Comparison of ENCODE assay signal across 1 cellular context in the genomic region with DNA sequence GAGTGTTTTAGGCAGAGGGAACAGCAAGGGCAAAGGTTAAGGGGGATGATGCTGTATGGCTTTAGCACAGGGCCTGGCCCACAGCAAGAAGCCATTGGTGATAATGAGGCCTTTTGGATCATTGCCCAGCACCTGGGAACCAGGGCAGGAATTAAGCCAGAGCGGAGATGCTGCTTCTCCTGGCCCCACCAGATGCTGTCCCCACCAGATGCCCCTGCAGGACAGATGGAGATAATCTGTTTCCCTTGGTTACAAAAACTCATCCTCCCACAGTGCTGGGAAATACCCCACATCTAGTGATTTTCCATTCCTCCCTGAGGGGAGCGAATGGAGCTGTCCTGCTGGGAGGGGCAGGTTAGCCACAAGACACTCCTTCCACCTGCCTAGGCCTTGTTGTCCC.
TF ChIP-seq lines count a peak whose summit lies in the region.

No MANE protein-coding gene starts in this region.

TF ChIP-seq in K562, 482 proteins besides CTCF, POLR2A, EP300 and RAD21 (continued from another document):
- TF ChIP-seq SRSF3 (IDR thresholded peaks at IDR 0.05; ENCODE audit: insufficient read depth, low read length) (no peak), ZNF780A (CRISPR knock-in tag; IDR thresholded peaks at IDR 0.05) (no peak), RFX1 (IDR thresholded peaks at IDR 0.05) (peak; percentile 65), MCM2 (IDR thresholded peaks at IDR 0.05; ENCODE audit: low read depth) (no peak), FOXM1 (IDR thresholded peaks at IDR 0.05; ENCODE audit: low read depth) (no peak), FOXM1 (CRISPR knock-in tag; IDR thresholded peaks at IDR 0.05; ENCODE audit: low read depth) (no peak), TBP (optimal IDR thresholded peaks at IDR 0.05; ENCODE audit: low read depth, low read length) (no peak), ZNF408 (CRISPR knock-in tag; IDR thresholded peaks at IDR 0.05; ENCODE audit: low read depth) (no peak), CBFA2T3 (IDR thresholded peaks at IDR 0.05) (peak; percentile 34; the same call in 1 of the 2 replicates), PTTG1 (tag; IDR thresholded peaks at IDR 0.05; ENCODE audit: low read depth) (no peak), TEAD4 (IDR thresholded peaks at IDR 0.05; ENCODE audit: low read length) (no peak), TEAD4 (CRISPR knock-in tag; IDR thresholded peaks at IDR 0.05; ENCODE audit: borderline replicate concordance) (no peak), KLF6 (CRISPR knock-in tag; IDR thresholded peaks at IDR 0.05; ENCODE audit: borderline replicate concordance) (no peak), SRSF1 (IDR thresholded peaks at IDR 0.05; ENCODE audit: low read depth, low read length) (no peak), KDM1A (IDR thresholded peaks at IDR 0.05) (0 out of 4 replicates have a peak, but pooled peaks of 1 of the 2 experiments have one; percentile 21), POLR2H (tag; IDR thresholded peaks at IDR 0.05; ENCODE audit: low read depth) (no peak), PHF20 (IDR thresholded peaks at IDR 0.05; ENCODE audit: partially characterized antibody) (no peak), ZNF778 (CRISPR knock-in tag; IDR thresholded peaks at IDR 0.05) (no peak), WHSC1 (IDR thresholded peaks at IDR 0.05; ENCODE audit: low read length) (no peak), MTA2 (IDR thresholded peaks at IDR 0.05; ENCODE audit: low read depth) (no peak)
- TF ChIP-seq, protein P1, sequence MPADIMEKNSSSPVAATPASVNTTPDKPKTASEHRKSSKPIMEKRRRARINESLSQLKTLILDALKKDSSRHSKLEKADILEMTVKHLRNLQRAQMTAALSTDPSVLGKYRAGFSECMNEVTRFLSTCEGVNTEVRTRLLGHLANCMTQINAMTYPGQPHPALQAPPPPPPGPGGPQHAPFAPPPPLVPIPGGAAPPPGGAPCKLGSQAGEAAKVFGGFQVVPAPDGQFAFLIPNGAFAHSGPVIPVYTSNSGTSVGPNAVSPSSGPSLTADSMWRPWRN (IDR thresholded peaks at IDR 0.05; ENCODE audit: low read depth): no peak
- TF ChIP-seq, protein P2, sequence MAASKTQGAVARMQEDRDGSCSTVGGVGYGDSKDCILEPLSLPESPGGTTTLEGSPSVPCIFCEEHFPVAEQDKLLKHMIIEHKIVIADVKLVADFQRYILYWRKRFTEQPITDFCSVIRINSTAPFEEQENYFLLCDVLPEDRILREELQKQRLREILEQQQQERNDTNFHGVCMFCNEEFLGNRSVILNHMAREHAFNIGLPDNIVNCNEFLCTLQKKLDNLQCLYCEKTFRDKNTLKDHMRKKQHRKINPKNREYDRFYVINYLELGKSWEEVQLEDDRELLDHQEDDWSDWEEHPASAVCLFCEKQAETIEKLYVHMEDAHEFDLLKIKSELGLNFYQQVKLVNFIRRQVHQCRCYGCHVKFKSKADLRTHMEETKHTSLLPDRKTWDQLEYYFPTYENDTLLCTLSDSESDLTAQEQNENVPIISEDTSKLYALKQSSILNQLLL (CRISPR knock-in tag; IDR thresholded peaks at IDR 0.05; ENCODE audit: borderline replicate concordance): no peak
- TF ChIP-seq, protein P3, sequence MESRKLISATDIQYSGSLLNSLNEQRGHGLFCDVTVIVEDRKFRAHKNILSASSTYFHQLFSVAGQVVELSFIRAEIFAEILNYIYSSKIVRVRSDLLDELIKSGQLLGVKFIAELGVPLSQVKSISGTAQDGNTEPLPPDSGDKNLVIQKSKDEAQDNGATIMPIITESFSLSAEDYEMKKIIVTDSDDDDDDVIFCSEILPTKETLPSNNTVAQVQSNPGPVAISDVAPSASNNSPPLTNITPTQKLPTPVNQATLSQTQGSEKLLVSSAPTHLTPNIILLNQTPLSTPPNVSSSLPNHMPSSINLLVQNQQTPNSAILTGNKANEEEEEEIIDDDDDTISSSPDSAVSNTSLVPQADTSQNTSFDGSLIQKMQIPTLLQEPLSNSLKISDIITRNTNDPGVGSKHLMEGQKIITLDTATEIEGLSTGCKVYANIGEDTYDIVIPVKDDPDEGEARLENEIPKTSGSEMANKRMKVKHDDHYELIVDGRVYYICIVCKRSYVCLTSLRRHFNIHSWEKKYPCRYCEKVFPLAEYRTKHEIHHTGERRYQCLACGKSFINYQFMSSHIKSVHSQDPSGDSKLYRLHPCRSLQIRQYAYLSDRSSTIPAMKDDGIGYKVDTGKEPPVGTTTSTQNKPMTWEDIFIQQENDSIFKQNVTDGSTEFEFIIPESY (CRISPR knock-in tag; IDR thresholded peaks at IDR 0.05): no peak
- TF ChIP-seq, protein P4, sequence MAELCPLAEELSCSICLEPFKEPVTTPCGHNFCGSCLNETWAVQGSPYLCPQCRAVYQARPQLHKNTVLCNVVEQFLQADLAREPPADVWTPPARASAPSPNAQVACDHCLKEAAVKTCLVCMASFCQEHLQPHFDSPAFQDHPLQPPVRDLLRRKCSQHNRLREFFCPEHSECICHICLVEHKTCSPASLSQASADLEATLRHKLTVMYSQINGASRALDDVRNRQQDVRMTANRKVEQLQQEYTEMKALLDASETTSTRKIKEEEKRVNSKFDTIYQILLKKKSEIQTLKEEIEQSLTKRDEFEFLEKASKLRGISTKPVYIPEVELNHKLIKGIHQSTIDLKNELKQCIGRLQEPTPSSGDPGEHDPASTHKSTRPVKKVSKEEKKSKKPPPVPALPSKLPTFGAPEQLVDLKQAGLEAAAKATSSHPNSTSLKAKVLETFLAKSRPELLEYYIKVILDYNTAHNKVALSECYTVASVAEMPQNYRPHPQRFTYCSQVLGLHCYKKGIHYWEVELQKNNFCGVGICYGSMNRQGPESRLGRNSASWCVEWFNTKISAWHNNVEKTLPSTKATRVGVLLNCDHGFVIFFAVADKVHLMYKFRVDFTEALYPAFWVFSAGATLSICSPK (IDR thresholded peaks at IDR 0.05; ENCODE audit: borderline replicate concordance): no peak
- TF ChIP-seq, protein P5, sequence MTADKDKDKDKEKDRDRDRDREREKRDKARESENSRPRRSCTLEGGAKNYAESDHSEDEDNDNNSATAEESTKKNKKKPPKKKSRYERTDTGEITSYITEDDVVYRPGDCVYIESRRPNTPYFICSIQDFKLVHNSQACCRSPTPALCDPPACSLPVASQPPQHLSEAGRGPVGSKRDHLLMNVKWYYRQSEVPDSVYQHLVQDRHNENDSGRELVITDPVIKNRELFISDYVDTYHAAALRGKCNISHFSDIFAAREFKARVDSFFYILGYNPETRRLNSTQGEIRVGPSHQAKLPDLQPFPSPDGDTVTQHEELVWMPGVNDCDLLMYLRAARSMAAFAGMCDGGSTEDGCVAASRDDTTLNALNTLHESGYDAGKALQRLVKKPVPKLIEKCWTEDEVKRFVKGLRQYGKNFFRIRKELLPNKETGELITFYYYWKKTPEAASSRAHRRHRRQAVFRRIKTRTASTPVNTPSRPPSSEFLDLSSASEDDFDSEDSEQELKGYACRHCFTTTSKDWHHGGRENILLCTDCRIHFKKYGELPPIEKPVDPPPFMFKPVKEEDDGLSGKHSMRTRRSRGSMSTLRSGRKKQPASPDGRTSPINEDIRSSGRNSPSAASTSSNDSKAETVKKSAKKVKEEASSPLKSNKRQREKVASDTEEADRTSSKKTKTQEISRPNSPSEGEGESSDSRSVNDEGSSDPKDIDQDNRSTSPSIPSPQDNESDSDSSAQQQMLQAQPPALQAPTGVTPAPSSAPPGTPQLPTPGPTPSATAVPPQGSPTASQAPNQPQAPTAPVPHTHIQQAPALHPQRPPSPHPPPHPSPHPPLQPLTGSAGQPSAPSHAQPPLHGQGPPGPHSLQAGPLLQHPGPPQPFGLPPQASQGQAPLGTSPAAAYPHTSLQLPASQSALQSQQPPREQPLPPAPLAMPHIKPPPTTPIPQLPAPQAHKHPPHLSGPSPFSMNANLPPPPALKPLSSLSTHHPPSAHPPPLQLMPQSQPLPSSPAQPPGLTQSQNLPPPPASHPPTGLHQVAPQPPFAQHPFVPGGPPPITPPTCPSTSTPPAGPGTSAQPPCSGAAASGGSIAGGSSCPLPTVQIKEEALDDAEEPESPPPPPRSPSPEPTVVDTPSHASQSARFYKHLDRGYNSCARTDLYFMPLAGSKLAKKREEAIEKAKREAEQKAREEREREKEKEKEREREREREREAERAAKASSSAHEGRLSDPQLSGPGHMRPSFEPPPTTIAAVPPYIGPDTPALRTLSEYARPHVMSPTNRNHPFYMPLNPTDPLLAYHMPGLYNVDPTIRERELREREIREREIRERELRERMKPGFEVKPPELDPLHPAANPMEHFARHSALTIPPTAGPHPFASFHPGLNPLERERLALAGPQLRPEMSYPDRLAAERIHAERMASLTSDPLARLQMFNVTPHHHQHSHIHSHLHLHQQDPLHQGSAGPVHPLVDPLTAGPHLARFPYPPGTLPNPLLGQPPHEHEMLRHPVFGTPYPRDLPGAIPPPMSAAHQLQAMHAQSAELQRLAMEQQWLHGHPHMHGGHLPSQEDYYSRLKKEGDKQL (CRISPR knock-in tag; IDR thresholded peaks at IDR 0.05; ENCODE audit: borderline replicate concordance): no peak
